ENCODE assay signal across 8 cellular contexts in the genomic region with DNA sequence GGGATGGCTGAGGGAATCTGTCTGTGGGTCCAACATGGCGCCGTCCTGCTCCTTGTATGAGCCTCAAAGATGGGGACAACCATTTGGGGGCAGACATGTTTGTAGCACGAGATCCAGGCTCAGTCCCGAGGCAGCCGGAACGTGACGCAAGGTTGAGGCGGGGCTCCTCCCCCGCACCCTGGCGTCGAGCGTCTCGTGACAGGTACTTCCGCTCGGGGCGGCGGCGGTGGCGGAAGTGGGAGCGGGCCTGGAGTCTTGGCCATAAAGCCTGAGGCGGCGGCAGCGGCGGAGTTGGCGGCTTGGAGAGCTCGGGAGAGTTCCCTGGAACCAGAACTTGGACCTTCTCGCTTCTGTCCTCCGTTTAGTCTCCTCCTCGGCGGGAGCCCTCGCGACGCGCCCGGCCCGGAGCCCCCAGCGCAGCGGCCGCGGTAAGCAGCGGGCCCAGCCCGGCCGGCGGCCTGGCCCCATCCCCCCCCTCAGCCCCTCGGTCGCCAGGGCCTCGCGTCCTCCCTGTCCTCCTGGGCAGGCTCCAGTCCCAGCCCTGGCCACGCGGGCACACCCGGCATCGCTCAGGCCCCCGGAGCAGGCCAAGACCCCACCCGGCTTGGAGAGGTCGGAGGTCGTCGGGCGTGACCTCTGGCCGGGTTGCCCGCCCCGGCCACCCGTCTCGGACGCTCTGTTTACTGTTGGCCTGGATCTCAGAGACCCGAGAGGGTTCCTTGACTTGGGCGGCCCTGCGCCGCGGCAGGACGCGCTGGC. TPM values are rescaled to one million over a fixed set of nuclear protein-coding genes. Genes with fewer than 3 reads are reported as not detected.
DNase-seq lines count a peak whose midpoint lies in the region; ATAC-seq and TF ChIP-seq lines count a peak whose summit lies in the region.

A gene (plus strand): TSS at position 252 of the 759 bp plus-strand sequence. CDS start 69,185 bp downstream, outside the sequence.

- H3K4me3 Mint-ChIP-seq in IgD-negative memory B cell = peak within 1 kb of the TSS; percentile 91 to 98 (median 94)

- no peaks in the 10 kb centered on the region for H3K9me3 Mint-ChIP-seq in IgD-negative memory B cell

- H3K4me1 ChIP-seq in mucosa of descending colon (ENCODE audit: low read depth) = peaks cover 10% of the 10 kb centered on the region

- H3K36me3 Mint-ChIP-seq in IgD-negative memory B cell = peaks cover 2% of the 10 kb centered on the region

- H3K36me3 ChIP-seq in mucosa of descending colon (ENCODE audit: low read depth) = no peaks in the 10 kb centered on the region

- H3K27me3 Mint-ChIP-seq in IgD-negative memory B cell = no peaks in the 10 kb centered on the region

- DNase-seq in DMS 273 treated with DMSO at 0.1 percent for 48 hours (lab: John Stamatoyannopoulos, UW) = peak; percentile 99
- DNase-seq in OCI-M2 (lab: John Stamatoyannopoulos, UW; ENCODE audit: unreplicated experiment) = peak; percentile 45
- peak; percentile 96 for DNase-seq in activated T-cell treated with anti-CD3 and anti-CD28 coated beads for 4 hours
- DNase-seq in epithelial cell of esophagus (ENCODE audit: low read depth) = peak; percentile 99
- DNase-seq in mucosa of descending colon = peak; percentile 98 to 99 (median 98)
- DNase-seq in stimulated activated CD8-positive, alpha-beta memory T cell treated with anti-CD3 and anti-CD28 coated beads, Interleukin-4, amount 100 ng/mL, for 24 hours (ENCODE audit: low read depth) = peak; percentile 97

- intact Hi-C loops in mucosa of descending colon (cut with DNase I, micrococcal nuclease) = no loop called here

- TF ChIP-seq CTCF in epithelial cell of esophagus (IDR thresholded peaks at IDR 0.05; ENCODE audit: insufficient read depth, low read depth, low read length, missing control alignments) (no peak), mucosa of descending colon (IDR thresholded peaks at IDR 0.05) (no peak)

- ATAC-seq in GM21529 (IDR thresholded peaks at IDR 0.05; ENCODE audit: unreplicated experiment) = peak; percentile 90
- ATAC-seq in mucosa of descending colon = peak; percentile 99

- H3K9me3 ChIP-seq in mucosa of descending colon = no peaks in the 10 kb centered on the region

- H3K27ac Mint-ChIP-seq in IgD-negative memory B cell = peak within 1 kb of the TSS; percentile 96 to 100 (median 98)

- H3K4me3 ChIP-seq in epithelial cell of esophagus (ENCODE audit: low read length) (peak within 1 kb of the TSS; percentile 94), mucosa of descending colon (peak within 1 kb of the TSS; percentile 100)

- peaks cover 38 to 46% (median 45%) of the 10 kb centered on the region in 3 donors for H3K4me1 Mint-ChIP-seq in IgD-negative memory B cell

RNA-seq across cellular contexts. Expression of the gene that starts here (rescaled TPM):
- polyA plus RNA-seq in IgD-negative memory B cell = 162 TPM
- total RNA-seq in mucosa of descending colon = 100 to 1,000 TPM; 237 to 302 (median 265) TPM

Comparison
In these comparisons a context has a peak if more than half of its experiments do, and no peak if none do; other contexts are left out.
1. Peak in every context shown above with its lines: DNase-seq, ATAC-seq and H3K4me3 ChIP-seq.
2. DNase-seq: peak in every context shown above with its lines; median percentile 99 in DMS 273 treated with DMSO at 0.1 percent for 48 hours; 99 in epithelial cell of esophagus; 98 in mucosa of descending colon; 97 in stimulated activated CD8-positive, alpha-beta memory T cell treated with anti-CD3 and anti-CD28 coated beads, Interleukin-4, amount 100 ng/mL, for 24 hours; 96 in activated T-cell treated with anti-CD3 and anti-CD28 coated beads for 4 hours; 45 in OCI-M2.